8 cellular contexts compared by ENCODE assay signal in the genomic region with DNA sequence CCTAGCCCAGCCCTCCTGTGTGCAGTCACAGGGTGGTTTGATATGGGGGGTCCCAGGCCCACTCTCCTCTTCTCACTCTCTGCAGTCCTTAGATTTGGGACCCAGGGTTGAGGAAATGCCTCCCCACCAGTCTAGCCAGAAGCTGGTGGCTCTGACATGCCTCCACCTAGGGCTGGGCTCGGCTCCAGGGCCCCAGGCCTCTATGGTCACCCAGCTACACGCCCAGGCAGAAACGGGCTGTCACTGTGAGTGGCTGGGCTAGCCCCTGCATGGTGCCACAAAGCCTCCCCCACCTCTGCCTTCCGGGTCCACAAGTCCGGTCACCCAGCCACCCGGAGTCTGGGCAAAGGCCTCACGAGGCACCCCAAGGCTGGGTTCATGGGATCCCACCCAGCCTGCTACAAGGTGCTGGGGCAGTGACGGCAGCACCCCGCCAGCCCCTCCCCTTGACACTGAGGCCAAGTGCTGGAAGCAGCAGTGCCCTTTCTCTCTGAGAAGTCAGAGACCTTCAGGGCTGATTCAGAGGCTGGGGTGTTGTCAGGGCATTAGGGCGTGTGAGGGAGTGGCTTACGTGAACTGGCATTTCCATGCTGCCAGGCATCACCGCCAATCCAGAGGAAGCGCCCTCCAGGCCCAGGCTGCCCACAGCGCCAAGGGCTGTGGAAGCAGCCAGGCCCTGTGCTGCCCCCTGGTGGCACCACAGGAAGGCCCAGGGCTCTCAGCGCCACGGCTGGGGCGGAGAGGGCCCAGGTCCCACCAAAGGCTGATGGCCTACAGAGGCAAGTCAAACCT. TPM values are rescaled to one million over a fixed set of nuclear protein-coding genes. Genes with fewer than 3 reads are reported as not detected.
DNase-seq lines count a peak whose midpoint lies in the region; ATAC-seq and TF ChIP-seq lines count a peak whose summit lies in the region.

No MANE protein-coding gene starts in this region.

- ATAC-seq in stimulated activated naive CD8-positive, alpha-beta T cell treated with anti-CD3 and anti-CD28 coated beads, Interleukin-15, amount 100 ng/mL, for 72 hours: peak; percentile 64
- no peak for ATAC-seq in GM18517 (IDR thresholded peaks at IDR 0.05; ENCODE audit: unreplicated experiment)

- peak overlapping the region; percentile 10 for H3K27ac Mint-ChIP-seq in neural progenitor cell
- peak overlapping the region; percentile 86 to 94 for H3K27ac Mint-ChIP-seq in stimulated activated naive CD8-positive, alpha-beta T cell treated with anti-CD3 and anti-CD28 coated beads, Interleukin-15, amount 100 ng/mL, for 72 hours

- no peak overlapping the region for H3K9ac ChIP-seq in neural progenitor cell

- H3K4me1 Mint-ChIP-seq in neural progenitor cell: peaks cover 34% of the 10 kb centered on the region
- peaks cover 70% of the 10 kb centered on the region for H3K4me1 Mint-ChIP-seq in stimulated activated naive CD8-positive, alpha-beta T cell treated with anti-CD3 and anti-CD28 coated beads, Interleukin-15, amount 100 ng/mL, for 72 hours

- H3K9me3 Mint-ChIP-seq in neural progenitor cell: no peaks in the 10 kb centered on the region
- H3K9me3 Mint-ChIP-seq in stimulated activated naive CD8-positive, alpha-beta T cell treated with anti-CD3 and anti-CD28 coated beads, Interleukin-15, amount 100 ng/mL, for 72 hours: no peaks in the 10 kb centered on the region

- H3F3A ChIP-seq in neural progenitor cell (ENCODE audit: low read depth): peaks cover 41% of the 10 kb centered on the region

- DNase-seq in M059J (ENCODE audit: low read depth) (peak; percentile 98), SIG-M5 treated with dmso at 0.1 percent for 504 hours (lab: John Stamatoyannopoulos, UW; ENCODE audit: unreplicated experiment) (peak; percentile 88), foreskin fibroblast (peak; percentile 96 to 98), neural progenitor cell (ENCODE audit: low spot score) (peak; percentile 94)
- DNase-seq in activated gamma-delta T cell treated with anti-CD3 and anti-CD28 coated beads, Interleukin-2, amount 50 U/mL, for 16 hours (ENCODE audit: low read depth): peak; percentile 84
- DNase-seq in stimulated activated naive CD8-positive, alpha-beta T cell treated with anti-CD3 and anti-CD28 coated beads, Interleukin-15, amount 100 ng/mL, for 72 hours: peak; percentile 93 to 95

- H2AFZ ChIP-seq in neural progenitor cell (replicated peaks): no peak overlapping the region

- TF ChIP-seq CTCF in GM12875 (IDR thresholded peaks at IDR 0.05; ENCODE audit: borderline replicate concordance, insufficient read depth, low read depth, low read length) (peak; percentile 99), foreskin fibroblast (IDR thresholded peaks at IDR 0.05; ENCODE audit: low read depth, low read length) (peak; percentile 97), neural progenitor cell (IDR thresholded peaks at IDR 0.05) (peak; percentile 89)

- no peaks in the 10 kb centered on the region for H3K9me3 ChIP-seq in neural progenitor cell (ENCODE audit: low read depth)

- peaks cover 24% of the 10 kb centered on the region for H3K27me3 ChIP-seq in neural progenitor cell

- H3K4me3 ChIP-seq in GM12875 (ENCODE audit: low read depth, low read length) (peak overlapping the region; percentile 90), foreskin fibroblast (ENCODE audit: low read depth in 1 of 2, low read length in 2 of 2) (peak overlapping the region; percentile 39 to 74), neural progenitor cell (peak overlapping the region; percentile 71)

- H3K4me2 ChIP-seq in neural progenitor cell: peak overlapping the region; percentile 89

- H3K36me3 Mint-ChIP-seq in neural progenitor cell: peaks cover 6% of the 10 kb centered on the region

- H3K79me2 ChIP-seq in neural progenitor cell (ENCODE audit: low read depth): peaks cover 9% of the 10 kb centered on the region

- H3K36me3 ChIP-seq in neural progenitor cell: no peaks in the 10 kb centered on the region

- H3K27ac ChIP-seq in neural progenitor cell: no peak overlapping the region

- peaks cover 12% of the 10 kb centered on the region for H3K27me3 Mint-ChIP-seq in neural progenitor cell (ENCODE audit: insufficient read depth, low read depth)
- H3K27me3 Mint-ChIP-seq in stimulated activated naive CD8-positive, alpha-beta T cell treated with anti-CD3 and anti-CD28 coated beads, Interleukin-15, amount 100 ng/mL, for 72 hours: peaks cover 4% of the 10 kb centered on the region

- H4K20me1 ChIP-seq in neural progenitor cell (ENCODE audit: low read depth): peaks cover 51% of the 10 kb centered on the region

- peak overlapping the region; percentile 90 for H3K4me3 Mint-ChIP-seq in neural progenitor cell
- H3K4me3 Mint-ChIP-seq in stimulated activated naive CD8-positive, alpha-beta T cell treated with anti-CD3 and anti-CD28 coated beads, Interleukin-15, amount 100 ng/mL, for 72 hours: peak overlapping the region; percentile 84 to 95

- peaks cover 23% of the 10 kb centered on the region for H3K4me1 ChIP-seq in neural progenitor cell

RNA-seq across cellular contexts. Expression of a gene that starts 0.6 kb away (rescaled TPM):
- 18.7 and 36.7 TPM in 2 replicates for total RNA-seq in M059J (2014; rRNA removed; shearing (Covaris generic))
- total RNA-seq in neural progenitor cell (ENCODE audit: low replicate concordance): 7.7 and 32.8 TPM in 2 replicates

RNA-seq across cellular contexts. Expression of a gene that starts 2.2 kb away (rescaled TPM):
- total RNA-seq in M059J (2014; rRNA removed; shearing (Covaris generic)): 63.8 and 71.7 TPM in 2 replicates
- total RNA-seq in neural progenitor cell (ENCODE audit: low replicate concordance): 2.1 and 17.1 TPM in 2 replicates

RNA-seq across cellular contexts. Expression of a gene that starts 17.4 kb away (rescaled TPM):
- not detected in 2 replicates for total RNA-seq in M059J (2014; rRNA removed; shearing (Covaris generic))
- not detected in 2 replicates for total RNA-seq in neural progenitor cell (ENCODE audit: low replicate concordance)

RNA-seq across cellular contexts. Expression of a gene that starts 23.0 kb away (rescaled TPM):
- total RNA-seq in M059J (2014; rRNA removed; shearing (Covaris generic)): 65.7 and 81.6 TPM in 2 replicates
- 20.3 and 38.5 TPM in 2 replicates for total RNA-seq in neural progenitor cell (ENCODE audit: low replicate concordance)

RNA-seq across cellular contexts. Expression of a gene that starts 36.8 kb away (rescaled TPM):
- total RNA-seq in M059J (2014; rRNA removed; shearing (Covaris generic)): 13.5 and 16.1 TPM in 2 replicates
- 68.1 and 88.8 TPM in 2 replicates for total RNA-seq in neural progenitor cell (ENCODE audit: low replicate concordance)
